ENCODE assay signal across 12 cellular contexts in the genomic region with DNA sequence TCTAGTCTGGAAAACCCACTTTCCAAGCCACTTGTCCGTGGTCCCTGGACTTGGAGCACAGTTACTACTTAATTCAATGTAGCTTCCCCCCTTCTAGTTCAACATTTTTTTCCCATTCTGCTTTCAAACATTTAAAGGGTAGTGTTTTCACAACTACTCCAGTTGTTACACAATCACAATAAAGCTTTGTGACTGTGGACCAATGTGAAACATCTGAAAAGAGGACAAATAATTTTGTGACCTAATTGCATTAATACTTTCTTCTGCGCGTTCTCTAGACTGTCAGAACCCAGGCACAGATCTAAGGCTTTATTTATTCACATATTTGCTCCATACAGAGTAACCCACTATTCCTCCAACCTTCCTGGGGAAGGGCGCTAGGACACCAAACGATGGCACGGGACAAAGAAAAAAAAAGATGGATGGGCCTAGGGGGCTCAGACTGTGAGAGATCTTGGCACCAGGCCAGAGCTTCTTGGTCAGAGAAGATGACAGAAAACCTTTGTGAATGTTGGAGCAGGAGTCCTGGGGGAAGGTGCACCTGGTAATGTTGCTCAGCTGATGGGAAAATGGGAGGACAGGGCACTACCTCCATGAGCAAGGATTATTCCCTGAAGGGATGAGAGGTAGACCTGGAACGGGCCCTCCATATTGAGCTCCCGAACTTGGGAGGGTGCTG. TPM values are rescaled to one million over a fixed set of nuclear protein-coding genes. Genes with fewer than 3 reads are reported as not detected.
DNase-seq lines count a peak whose midpoint lies in the region; ATAC-seq and TF ChIP-seq lines count a peak whose summit lies in the region.
"Had no signal": no experiment of that assay in that cellular context is flagged by ENCODE, and none has a peak within 500 bp of the region (broad histone marks: within the 10 kb centered on the region; RNA-seq: fewer than 3 reads in every experiment).

No MANE protein-coding gene starts in this region.

- H3K4me1 ChIP-seq in ascending aorta: peaks cover 0 to 28% of the 10 kb centered on the region in 2 donors

- H3K9me3 ChIP-seq in ascending aorta: no peaks in the 10 kb centered on the region

- TF ChIP-seq CTCF in natural killer cell (IDR thresholded peaks at IDR 0.05) (no peak), ascending aorta (IDR thresholded peaks at IDR 0.05) (no peak)

- H3K27me3 ChIP-seq in ascending aorta: no peaks in the 10 kb centered on the region

- ATAC-seq in natural killer cell (no peak), GM21825 (IDR thresholded peaks at IDR 0.05; ENCODE audit: unreplicated experiment) (no peak)
- ATAC-seq: Panc1, right cardiac atrium had no signal

- H3K27me3 Mint-ChIP-seq in IgD-negative memory B cell: peaks cover 40% of the 10 kb centered on the region
- H3K27me3 Mint-ChIP-seq in natural killer cell (ENCODE audit: low read depth in 2 of 2): peaks cover 37 to 38% of the 10 kb centered on the region in 2 donors

- H3K4me3 Mint-ChIP-seq in IgD-negative memory B cell (peak overlapping the region in 3 of 4 donors; percentile 27 to 66 (median 43)), natural killer cell (peak overlapping the region; percentile 62)

- H3K36me3 ChIP-seq in ascending aorta: no peaks in the 10 kb centered on the region

- intact Hi-C loops in natural killer cell (cut with micrococcal nuclease) (no loop called here), ascending aorta (cut with DNase I) (loop anchor here (5.0 kb wide), 1 partner anchor 84 kb away; no protein-coding TSS in a partner anchor)

- H3K27ac ChIP-seq in cingulate gyrus (ENCODE audit: low read depth, low read length) (peak overlapping the region; percentile 41), ascending aorta (no peak overlapping the region)

- H3K27ac Mint-ChIP-seq in IgD-negative memory B cell (peak overlapping the region in 1 of 3 donors; percentile 40), natural killer cell (no peak overlapping the region)
- H3K27ac Mint-ChIP-seq: dendritic cell treated with granulocyte-macrophage colony-stimulating factor and Interleukin-4, amounts not matched to agents 40 ng/mL and 50 ng/mL, for 4 days had no signal

- peaks cover 4% of the 10 kb centered on the region for H3K36me3 Mint-ChIP-seq in IgD-negative memory B cell
- no peaks in the 10 kb centered on the region for H3K36me3 Mint-ChIP-seq in natural killer cell

- no peaks in the 10 kb centered on the region for H3K9me3 Mint-ChIP-seq in IgD-negative memory B cell
- H3K9me3 Mint-ChIP-seq in natural killer cell: no peaks in the 10 kb centered on the region
- H3K9me3 Mint-ChIP-seq: dendritic cell treated with granulocyte-macrophage colony-stimulating factor and Interleukin-4, amounts not matched to agents 40 ng/mL and 50 ng/mL, for 4 days had no signal

- peak; percentile 22 for DNase-seq in NCI-H146 (lab: John Stamatoyannopoulos, UW)
- DNase-seq in NCI-H146 treated with DMSO at 0.1 percent for 48 hours (lab: John Stamatoyannopoulos, UW; ENCODE audit: unreplicated experiment): no peak
- DNase-seq in natural killer cell: no peak
- no peak for DNase-seq in ascending aorta (ENCODE audit: low spot score in 2 of 2)
- no peak for DNase-seq in NCI-H526 treated with DMSO at 0.1 percent for 48 hours (lab: John Stamatoyannopoulos, UW)
- DNase-seq: activated CD8-positive, alpha-beta memory T cell treated with anti-CD3 and anti-CD28 coated beads for 24 hours; right cardiac atrium had no signal

- H3K4me3 ChIP-seq in ascending aorta: no peak overlapping the region

- H3K4me1 Mint-ChIP-seq in IgD-negative memory B cell (peaks cover 6 to 16% (median 7%) of the 10 kb centered on the region in 3 donors), natural killer cell (peaks cover 6 to 20% of the 10 kb centered on the region in 2 donors)

RNA-seq across cellular contexts. Expression of a gene that starts 1.3 kb away (rescaled TPM):
- 1.2 TPM for polyA plus RNA-seq in IgD-negative memory B cell
- total RNA-seq in natural killer cell: 1 to 10 TPM; 3.3 to 7.0 (median 4.9) TPM
- total RNA-seq in ascending aorta: 50.0 TPM
